In genomic region chrX:120556251-120556650, GRCh38 we compare ENCODE assay signal across 21 cellular contexts. TPM values are rescaled to one million over a fixed set of nuclear protein-coding genes. Genes with fewer than 3 reads are reported as not detected.
DNase-seq lines count a peak whose midpoint lies in the region; ATAC-seq and TF ChIP-seq lines count a peak whose summit lies in the region.
"Had no signal": no experiment of that assay in that cellular context is flagged by ENCODE, and none has a peak within 500 bp of the region (broad histone marks: within the 10 kb centered on the region; RNA-seq: fewer than 3 reads in every experiment).

No MANE protein-coding gene starts in this region.

- no peaks in the 10 kb centered on the region for H3K9me3 Mint-ChIP-seq in activated naive CD4-positive, alpha-beta T cell treated with anti-CD3 and anti-CD28 coated beads, Interleukin-2, amount 50 U/mL, for 24 hours
- H3K9me3 Mint-ChIP-seq in activated naive CD4-positive, alpha-beta T cell treated with anti-CD3 and anti-CD28 coated beads, Interleukin-2, amount 50 U/mL, for 72 hours, result no peaks in the 10 kb centered on the region
- H3K9me3 Mint-ChIP-seq in HFFc6 (no peaks in the 10 kb centered on the region), brain (no peaks in the 10 kb centered on the region)
- no peaks in the 10 kb centered on the region for H3K9me3 Mint-ChIP-seq in activated T-cell treated with anti-CD3 and anti-CD28 coated beads, Interleukin-2, amount 50 U/mL, for 24 hours
- H3K9me3 Mint-ChIP-seq: GM23338 had no signal

- peak overlapping the region; percentile 65 for H3K27ac Mint-ChIP-seq in activated naive CD4-positive, alpha-beta T cell treated with anti-CD3 and anti-CD28 coated beads, Interleukin-2, amount 50 U/mL, for 24 hours
- H3K27ac Mint-ChIP-seq in activated naive CD4-positive, alpha-beta T cell treated with anti-CD3 and anti-CD28 coated beads, Interleukin-2, amount 50 U/mL, for 72 hours, result no peak overlapping the region
- H3K27ac Mint-ChIP-seq in HFFc6 (no peak overlapping the region), brain (no peak overlapping the region)
- H3K27ac Mint-ChIP-seq in activated T-cell treated with anti-CD3 and anti-CD28 coated beads, Interleukin-2, amount 50 U/mL, for 24 hours, result no peak overlapping the region
- H3K27ac Mint-ChIP-seq: CD14-positive monocyte, GM23338 had no signal

- H3K27me3 ChIP-seq in right atrium auricular region (no peaks in the 10 kb centered on the region), uterus (peaks cover 0 to 4% of the 10 kb centered on the region in 2 donors)

- H3K4me3 ChIP-seq in right atrium auricular region, result no peak overlapping the region
- no peak overlapping the region for H3K4me3 ChIP-seq in uterus
- H3K4me3 ChIP-seq: A549, GM23338 had no signal

- H3K4me3 Mint-ChIP-seq in activated naive CD4-positive, alpha-beta T cell treated with anti-CD3 and anti-CD28 coated beads, Interleukin-2, amount 50 U/mL, for 24 hours, result peak overlapping the region; percentile 47
- H3K4me3 Mint-ChIP-seq in HFFc6 (0 out of 2 replicates have a peak overlapping the region, but pooled peaks have one; percentile 20), brain (peak overlapping the region in 4 of 5 experiments; percentile 38 to 68 (median 50))
- no peak overlapping the region for H3K4me3 Mint-ChIP-seq in activated T-cell treated with anti-CD3 and anti-CD28 coated beads, Interleukin-2, amount 50 U/mL, for 24 hours
- H3K4me3 Mint-ChIP-seq: CD14-positive monocyte, GM23338 had no signal

- TF ChIP-seq CTCF in HFFc6 (IDR thresholded peaks at IDR 0.05) (no peak), brain (conservative IDR thresholded peaks at IDR 0.05) (no peak), right atrium auricular region (IDR thresholded peaks at IDR 0.05) (no peak), uterus (IDR thresholded peaks at IDR 0.05) (no peak)

- intact Hi-C loops in uterus (cut with DNase I; ENCODE audit: low total_unique reads), result no loop called here

- TF ChIP-seq POLR2A in uterus (IDR thresholded peaks at IDR 0.05), result no peak

- peaks cover 3% of the 10 kb centered on the region for H3K36me3 Mint-ChIP-seq in activated naive CD4-positive, alpha-beta T cell treated with anti-CD3 and anti-CD28 coated beads, Interleukin-2, amount 50 U/mL, for 24 hours
- peaks cover 7 to 14% of the 10 kb centered on the region in 2 donors for H3K36me3 Mint-ChIP-seq in activated naive CD4-positive, alpha-beta T cell treated with anti-CD3 and anti-CD28 coated beads, Interleukin-2, amount 50 U/mL, for 72 hours
- H3K36me3 Mint-ChIP-seq in HFFc6 (ENCODE audit: low read depth) (peaks cover 37% of the 10 kb centered on the region), brain (peaks cover 15% of the 10 kb centered on the region)
- peaks cover 46% of the 10 kb centered on the region for H3K36me3 Mint-ChIP-seq in activated T-cell treated with anti-CD3 and anti-CD28 coated beads, Interleukin-2, amount 50 U/mL, for 24 hours (ENCODE audit: low read depth)

- H3K4me1 Mint-ChIP-seq in activated naive CD4-positive, alpha-beta T cell treated with anti-CD3 and anti-CD28 coated beads, Interleukin-2, amount 50 U/mL, for 24 hours, result peaks cover 30% of the 10 kb centered on the region
- peaks cover 18% of the 10 kb centered on the region for H3K4me1 Mint-ChIP-seq in HFFc6 (ENCODE audit: low read depth)
- H3K4me1 Mint-ChIP-seq in brain, result peaks cover 19% of the 10 kb centered on the region
- peaks cover 33% of the 10 kb centered on the region for H3K4me1 Mint-ChIP-seq in activated T-cell treated with anti-CD3 and anti-CD28 coated beads, Interleukin-2, amount 50 U/mL, for 24 hours (ENCODE audit: low read depth)
- H3K4me1 Mint-ChIP-seq: GM23338 had no signal

- H3K27me3 Mint-ChIP-seq in activated naive CD4-positive, alpha-beta T cell treated with anti-CD3 and anti-CD28 coated beads, Interleukin-2, amount 50 U/mL, for 24 hours, result no peaks in the 10 kb centered on the region
- H3K27me3 Mint-ChIP-seq in HFFc6 (ENCODE audit: insufficient read depth), result no peaks in the 10 kb centered on the region
- H3K27me3 Mint-ChIP-seq in brain, result no peaks in the 10 kb centered on the region
- H3K27me3 Mint-ChIP-seq in activated T-cell treated with anti-CD3 and anti-CD28 coated beads, Interleukin-2, amount 50 U/mL, for 24 hours, result peaks cover 7% of the 10 kb centered on the region

- no peaks in the 10 kb centered on the region for H3K36me3 ChIP-seq in right atrium auricular region
- H3K36me3 ChIP-seq in uterus, result no peaks in the 10 kb centered on the region

- DNase-seq in activated naive CD4-positive, alpha-beta T cell treated with anti-CD3 and anti-CD28 coated beads, Interleukin-2, amount 50 U/mL, for 72 hours (ENCODE audit: low spot score in 2 of 2), result no peak
- no peak for DNase-seq in HFFc6
- DNase-seq in activated T-cell treated with anti-CD3 and anti-CD28 coated beads, Interleukin-2, amount 50 U/mL, for 24 hours, result no peak
- DNase-seq in right atrium auricular region (ENCODE audit: low spot score), result no peak
- DNase-seq in uterus, result no peak
- DNase-seq: Caco-2, GDM1, KG1, NCI-H1417, NCI-H187 treated with DMSO at 0.1 percent for 48 hours, NCI-H2227 treated with DMSO at 0.1 percent for 48 hours, NCI-H510A treated with DMSO at 0.1 percent for 48 hours, NCI-H774, RPMI8226, SHP77 treated with DMSO at 0.1 percent for 48 hours had no signal

- no peaks in the 10 kb centered on the region for H3K4me1 ChIP-seq in right atrium auricular region
- H3K4me1 ChIP-seq in uterus, result no peaks in the 10 kb centered on the region

- no peaks in the 10 kb centered on the region for H3K9me3 ChIP-seq in right atrium auricular region
- no peaks in the 10 kb centered on the region for H3K9me3 ChIP-seq in uterus
- H3K9me3 ChIP-seq: A549, Caco-2 had no signal

- no peak overlapping the region for H3K27ac ChIP-seq in right atrium auricular region
- no peak overlapping the region for H3K27ac ChIP-seq in uterus
- H3K27ac ChIP-seq: A549 had no signal

- no peak for ATAC-seq in activated naive CD4-positive, alpha-beta T cell treated with anti-CD3 and anti-CD28 coated beads, Interleukin-2, amount 50 U/mL, for 72 hours
- ATAC-seq: A549, GM23338, HepG2 had no signal

RNA-seq across cellular contexts. Expression of gene CUL4B, which starts 4.5 kb away (rescaled TPM):
- total RNA-seq in activated naive CD4-positive, alpha-beta T cell treated with anti-CD3 and anti-CD28 coated beads, Interleukin-2, amount 50 U/mL, for 72 hours, result 10 to 100 TPM; 59.4 to 60.6 TPM
- 100 to 1,000 TPM; 116 to 151 (median 134) TPM for total RNA-seq in HFFc6 (2021; fragmentation: NEBNext Ultra II Directional; extraction: Animal tissue kit (Norgen Biotek cat#: 25700))
- polyA plus RNA-seq in brain (ENCODE audit: insufficient read depth, low read depth, low replicate concordance), result 26.8 TPM
- total RNA-seq in right atrium auricular region (10 to 100 TPM; 19.1 to 19.6 TPM), uterus (10 to 100 TPM; 29.2 to 88.1 (median 44.0) TPM)

RNA-seq across cellular contexts. Expression of gene MCTS1, which starts 47.6 kb away (rescaled TPM):
- 10 to 100 TPM; 56.9 to 71.7 TPM for total RNA-seq in activated naive CD4-positive, alpha-beta T cell treated with anti-CD3 and anti-CD28 coated beads, Interleukin-2, amount 50 U/mL, for 72 hours
- 10 to 100 TPM; 57.2 to 71.7 (median 64.7) TPM for total RNA-seq in HFFc6 (2021; fragmentation: NEBNext Ultra II Directional; extraction: Animal tissue kit (Norgen Biotek cat#: 25700))
- polyA plus RNA-seq in brain (ENCODE audit: insufficient read depth, low read depth, low replicate concordance), result 50.4 TPM
- total RNA-seq in right atrium auricular region (10 to 100 TPM; 17.2 to 25.3 TPM), uterus (10 to 100 TPM in 3 of 4 donors, 1 to 10 TPM in 1; 9.0 to 36.1 (median 22.6) TPM)
